ENCODE assay signal across 24 cellular contexts in genomic region chr13:111968611-111969010, GRCh38.
"Had no signal": no experiment of that assay in that cellular context is flagged by ENCODE, and none has a peak within 500 bp of the region (broad histone marks: within the 10 kb centered on the region; RNA-seq: fewer than 3 reads in every experiment).

No MANE protein-coding gene starts in this region.

- FAIRE-seq: colon, frontal cortex, small intestine had no signal

- H3K27ac ChIP-seq: lower lobe of right lung, parathyroid adenoma, right lobe of liver, suprapubic skin, transverse colon, upper lobe of right lung, uterus had no signal

- ATAC-seq: left colon; left ventricle myocardium superior; lower lobe of right lung; natural killer cell; right lobe of liver; stimulated activated naive B cell treated with anti-CD40 and anti-IgM and Interleukin-4, amounts not matched to agents 10 μg/mL and 1 μg/mL and 100 μg/mL, for 72 hours; upper lobe of right lung had no signal

- DNase-seq: effector CD4-positive, alpha-beta T cell; hypothalamus; immature natural killer cell; islet precursor cell; kidney glomerular epithelial cell; left colon; left ventricle myocardium superior; lower lobe of right lung; natural killer cell; right lobe of liver; small intestine; stimulated activated CD4-positive, alpha-beta T cell treated with anti-CD3 and anti-CD28 coated beads, Interleukin-15, amount 100 ng/mL, for 24 hours; stimulated activated CD4-positive, alpha-beta T cell treated with anti-CD3 and anti-CD28 coated beads, Interleukin-2, amount 100 ng/mL, for 48 hours; stimulated activated naive B cell treated with anti-CD40 and anti-IgM and Interleukin-4, amounts not matched to agents 10 μg/mL and 1 μg/mL and 100 μg/mL, for 72 hours; transverse colon; upper lobe of right lung; uterus had no signal

- H2AFZ ChIP-seq: parathyroid adenoma had no signal

- H3K36me3 Mint-ChIP-seq: immature natural killer cell; natural killer cell; stimulated activated naive B cell treated with anti-CD40 and anti-IgM and Interleukin-4, amounts not matched to agents 10 μg/mL and 1 μg/mL and 100 μg/mL, for 72 hours had no signal

- H3K4me1 Mint-ChIP-seq: immature natural killer cell; natural killer cell; stimulated activated naive B cell treated with anti-CD40 and anti-IgM and Interleukin-4, amounts not matched to agents 10 μg/mL and 1 μg/mL and 100 μg/mL, for 72 hours had no signal

- H3K9me3 ChIP-seq: lower lobe of right lung, right lobe of liver, suprapubic skin, transverse colon, upper lobe of right lung, uterus had no signal

- H3K9ac ChIP-seq: parathyroid adenoma had no signal

- H3K4me3 Mint-ChIP-seq: dendritic cell treated with granulocyte-macrophage colony-stimulating factor and Interleukin-4, amounts not matched to agents 40 ng/mL and 50 ng/mL, for 4 days; immature natural killer cell; natural killer cell; stimulated activated naive B cell treated with anti-CD40 and anti-IgM and Interleukin-4, amounts not matched to agents 10 μg/mL and 1 μg/mL and 100 μg/mL, for 72 hours; stimulated activated naive CD8-positive, alpha-beta T cell treated with anti-CD3 and anti-CD28 coated beads, Interleukin-15, Interleukin-2, amounts not matched to agents 100 ng/mL and 50 ng/mL, for 24 hours had no signal

- H3K27ac Mint-ChIP-seq: dendritic cell treated with granulocyte-macrophage colony-stimulating factor and Interleukin-4, amounts not matched to agents 40 ng/mL and 50 ng/mL, for 4 days; immature natural killer cell; natural killer cell; progenitor cell of endocrine pancreas; stimulated activated naive B cell treated with anti-CD40 and anti-IgM and Interleukin-4, amounts not matched to agents 10 μg/mL and 1 μg/mL and 100 μg/mL, for 72 hours; stimulated activated naive CD8-positive, alpha-beta T cell treated with anti-CD3 and anti-CD28 coated beads, Interleukin-15, Interleukin-2, amounts not matched to agents 100 ng/mL and 50 ng/mL, for 24 hours had no signal

- H3K9me3 Mint-ChIP-seq: dendritic cell treated with granulocyte-macrophage colony-stimulating factor and Interleukin-4, amounts not matched to agents 40 ng/mL and 50 ng/mL, for 4 days; immature natural killer cell; natural killer cell; stimulated activated naive CD8-positive, alpha-beta T cell treated with anti-CD3 and anti-CD28 coated beads, Interleukin-15, Interleukin-2, amounts not matched to agents 100 ng/mL and 50 ng/mL, for 24 hours had no signal

- H3K79me2 ChIP-seq: parathyroid adenoma had no signal

- H3K27me3 ChIP-seq: right lobe of liver had no signal

- H3K4me1 ChIP-seq: lower lobe of right lung, parathyroid adenoma, right lobe of liver, suprapubic skin, transverse colon, upper lobe of right lung, uterus had no signal

- H3K36me3 ChIP-seq: lower lobe of right lung, right lobe of liver, suprapubic skin, transverse colon, upper lobe of right lung, uterus had no signal

- H3K4me3 ChIP-seq: lower lobe of right lung, right lobe of liver, suprapubic skin, transverse colon, upper lobe of right lung, uterus had no signal
